8 cellular contexts compared by ENCODE assay signal in the genomic region with DNA sequence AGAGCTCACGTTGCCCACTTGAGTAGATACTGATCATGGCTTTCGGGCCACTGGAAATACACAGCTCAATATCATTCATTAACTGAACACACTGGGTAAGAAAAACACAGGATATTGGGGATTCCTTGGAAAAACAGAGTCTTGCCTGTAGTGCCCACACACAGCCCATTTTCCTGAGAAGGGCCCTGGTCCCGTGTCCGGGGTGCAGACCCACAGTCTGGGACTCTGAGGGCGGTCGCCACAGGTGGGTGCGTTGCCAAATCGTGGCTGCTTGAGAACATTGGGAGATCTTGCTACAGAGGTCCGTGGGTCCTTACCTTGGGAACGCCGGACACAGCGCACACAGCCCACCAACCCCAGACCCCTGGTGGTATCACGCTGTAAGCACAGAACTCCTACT. TPM values are rescaled to one million over a fixed set of nuclear protein-coding genes. Genes with fewer than 3 reads are reported as not detected.
"Had no signal": no experiment of that assay in that cellular context is flagged by ENCODE, and none has a peak within 500 bp of the region (broad histone marks: within the 10 kb centered on the region; RNA-seq: fewer than 3 reads in every experiment).

No MANE protein-coding gene starts in this region.

RNA-seq across cellular contexts. Expression of a gene that starts 6.5 kb away (rescaled TPM):
- total RNA-seq: HT1080, LHCN-M2, MCF 10A, OCI-LY7, PC-3, SK-MEL-5 had no signal
- polyA plus RNA-seq: IgD-negative memory B cell, SK-N-SH had no signal

RNA-seq across cellular contexts. Expression of a gene that starts 40.3 kb away (rescaled TPM):
- total RNA-seq: HT1080, LHCN-M2, MCF 10A, OCI-LY7, PC-3, SK-MEL-5 had no signal
- polyA plus RNA-seq: IgD-negative memory B cell, SK-N-SH had no signal
